25 cellular contexts compared by ENCODE assay signal in the genomic region with DNA sequence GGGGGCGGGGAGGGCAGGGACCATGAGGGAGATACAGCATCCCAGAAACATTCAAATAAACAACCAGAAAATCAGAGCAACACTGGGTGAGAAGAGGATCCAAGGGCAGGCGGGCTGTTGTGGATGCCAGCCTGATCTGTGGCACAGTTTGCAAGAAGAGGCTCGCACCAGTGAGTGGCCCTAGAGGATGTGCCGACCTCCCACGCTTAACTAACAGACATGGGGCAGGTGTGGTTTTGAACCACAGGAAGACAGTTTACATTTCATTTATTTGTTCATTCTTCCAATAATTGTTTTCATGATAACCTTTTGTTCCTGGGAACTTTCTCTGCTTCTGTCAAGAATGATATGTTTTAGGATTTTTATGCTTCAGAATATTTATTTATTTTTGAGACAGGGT.
A peak's percentile ranks its signal among the peaks of the same experiment; 100 is the strongest.
DNase-seq lines count a peak whose midpoint lies in the region; TF ChIP-seq lines count a peak whose summit lies in the region.
"Had no signal": no experiment of that assay in that cellular context is flagged by ENCODE, and none has a peak within 500 bp of the region (broad histone marks: within the 10 kb centered on the region; RNA-seq: fewer than 3 reads in every experiment).

No MANE protein-coding gene starts in this region.

- DNase-seq in NB4 (ENCODE audit: low read depth) (peak; percentile 91), T-helper 1 cell (no peak)
- DNase-seq: 8988T; ACHN; AML-193; BE2C; C1 segment of cervical spinal cord; Caco-2; Calu3; CD4-positive, alpha-beta memory T cell; CD4-positive, alpha-beta T cell; CD4-positive, CD25-positive, alpha-beta regulatory T cell; CD8-positive, alpha-beta memory T cell; CD8-positive, alpha-beta T cell; COR-L47; DMS 273 treated with DMSO at 0.1 percent for 48 hours; DMS153; DMS53; DMS79; DMS79 treated with DMSO at 0.1 percent for 48 hours; DND-41; EL had no signal

- TF ChIP-seq CTCF in NB4 (IDR thresholded peaks at IDR 0.05; ENCODE audit: low read depth, low read length), result no peak

- H3K4me3 ChIP-seq in NB4 (ENCODE audit: low read depth, low read length), result no peak overlapping the region
- H3K4me3 ChIP-seq: A549; BLaER1; BLaER1 treated with 17β-estradiol and CSF1 and Interleukin-3, amounts not matched to agents 10 nM and 100 nM had no signal

- no peak for TF ChIP-seq POLR2A in NB4 (IDR thresholded peaks at IDR 0.05; ENCODE audit: extremely low read depth, insufficient read length)
